ENCODE assay signal across 9 cellular contexts in genomic region chr1:167805041-167805556, GRCh38.
DNase-seq lines count a peak whose midpoint lies in the region; ATAC-seq, FAIRE-seq and TF ChIP-seq lines count a peak whose summit lies in the region.
"Had no signal": no experiment of that assay in that cellular context is flagged by ENCODE, and none has a peak within 500 bp of the region (broad histone marks: within the 10 kb centered on the region; RNA-seq: fewer than 3 reads in every experiment).

No MANE protein-coding gene starts in this region.

- 79% methylated on average over 4 of the region's 4 CpGs for WGBS in A549 (ENCODE audit: missing lambda C conversion rate)

- no peaks in the 10 kb centered on the region for H4K20me1 ChIP-seq in MM.1S (ENCODE audit: insufficient read depth, low read length)

- TF ChIP-seq POLR2A in A549 (IDR thresholded peaks at IDR 0.05; ENCODE audit: low read length), result no peak

- H3K36me3 ChIP-seq in MM.1S (replicated peaks; ENCODE audit: insufficient read depth, low read length), result no peaks in the 10 kb centered on the region

- no peaks in the 10 kb centered on the region for H3K36me3 Mint-ChIP-seq in chondrocyte (ENCODE audit: low read depth)

- no peak overlapping the region for H3K9ac ChIP-seq in MM.1S (ENCODE audit: low read length)

- H3K9me3 Mint-ChIP-seq in chondrocyte (ENCODE audit: low read depth), result no peaks in the 10 kb centered on the region

- POLR2A ChIA-PET in A549 (lab: Yijun Ruan, JAX), result no interaction called here

- DNase-seq in A549 (ENCODE audit: low read depth in 1 of 2, low spot score in 1 of 2) (no peak), MM.1S (peak; percentile 85), chondrocyte (ENCODE audit: low spot score) (no peak), NCI-H2171 treated with DMSO at 0.1 percent for 48 hours (lab: John Stamatoyannopoulos, UW) (no peak), DMS 273 treated with DMSO at 0.1 percent for 48 hours (lab: John Stamatoyannopoulos, UW) (no peak), AG08396 (ENCODE audit: low spot score) (no peak)
- DNase-seq: cerebellar nuclear complex had no signal

- no peak overlapping the region for H3K4me3 Mint-ChIP-seq in chondrocyte (ENCODE audit: unreplicated experiment)

- no peaks in the 10 kb centered on the region for H3K79me2 ChIP-seq in MM.1S (ENCODE audit: low read length)

- H3K27ac Mint-ChIP-seq in chondrocyte (ENCODE audit: unreplicated experiment), result peak overlapping the region; percentile 34

- no peak for ATAC-seq in A549
- ATAC-seq in GM18502 (IDR thresholded peaks at IDR 0.05; ENCODE audit: poor library complexity, unreplicated experiment), result peak; percentile 53
- no peak for ATAC-seq in HG02885 (IDR thresholded peaks at IDR 0.05; ENCODE audit: poor library complexity, unreplicated experiment)

- H3K27me3 Mint-ChIP-seq in chondrocyte (ENCODE audit: low read depth), result no peaks in the 10 kb centered on the region

- TF ChIP-seq RAD21 in A549 (conservative IDR thresholded peaks at IDR 0.05 in 1 of 2, IDR thresholded peaks at IDR 0.05 in 1 of 2), result no peak

- no peak overlapping the region for H3K4me3 ChIP-seq in A549
- no peak overlapping the region for H3K4me3 ChIP-seq in MM.1S (ENCODE audit: low read length)

- TF ChIP-seq EP300 in A549 (IDR thresholded peaks at IDR 0.05), result no peak

- H3K9me3 ChIP-seq in A549 (no peaks in the 10 kb centered on the region), MM.1S (replicated peaks; ENCODE audit: insufficient read depth, low read length) (no peaks in the 10 kb centered on the region)

- H3K4me1 ChIP-seq in A549, result peaks cover 23% of the 10 kb centered on the region
- H3K4me1 ChIP-seq in MM.1S (ENCODE audit: low read length), result peaks cover 15% of the 10 kb centered on the region

- no peak for FAIRE-seq in A549 (lab: Jason Lieb, UNC)

- H3F3A ChIP-seq in MM.1S (ENCODE audit: insufficient read depth, low read length), result 0 out of 2 replicates have a peak, but pooled peaks cover 6% of the 10 kb centered on the region

- TF ChIP-seq CTCF in A549 (IDR thresholded peaks at IDR 0.05), result no peak
- TF ChIP-seq CTCF in MM.1S (IDR thresholded peaks at IDR 0.05; ENCODE audit: low read length), result no peak
- no peak for TF ChIP-seq CTCF in chondrocyte (IDR thresholded peaks at IDR 0.05)

- H3K4me2 ChIP-seq in A549 (peak overlapping the region; percentile 34; the same call in 1 of the 3 replicates), MM.1S (ENCODE audit: low read depth, low read length) (peak overlapping the region; percentile 17)

- H3K4me1 Mint-ChIP-seq in chondrocyte (ENCODE audit: low read depth), result peaks cover 29% of the 10 kb centered on the region

- H2AFZ ChIP-seq in MM.1S (ENCODE audit: low read length), result peak overlapping the region; percentile 47

- H3K27me3 ChIP-seq in MM.1S (replicated peaks; ENCODE audit: insufficient read depth, low read length), result no peaks in the 10 kb centered on the region

- no peaks in the 10 kb centered on the region for H3K9me2 ChIP-seq in MM.1S (replicated peaks; ENCODE audit: insufficient read depth, low read length)

- CTCF ChIA-PET in A549 (lab: Yijun Ruan, JAX), result interaction anchor here (0.8 to 1.4 kb wide), 2 partner anchors 13 to 89 kb away, joined by 3 read pairs; no protein-coding TSS in a partner anchor

- H3K27ac ChIP-seq in A549 (peak overlapping the region; percentile 23 to 49; a peak in 5 of 6 replicates), MM.1S (ENCODE audit: low read length) (peak overlapping the region; percentile 19; the same call in 1 of the 2 replicates)

TF ChIP-seq in A549, 52 proteins besides CTCF, POLR2A, EP300 and RAD21:
- TF ChIP-seq JUN (IDR thresholded peaks at IDR 0.05) (no peak), ELK1 (IDR thresholded peaks at IDR 0.05; ENCODE audit: low read depth, low read length) (no peak), TP53 (CRISPR knock-in tag; IDR thresholded peaks at IDR 0.05) (no peak)
- TF ChIP-seq, protein P1, sequence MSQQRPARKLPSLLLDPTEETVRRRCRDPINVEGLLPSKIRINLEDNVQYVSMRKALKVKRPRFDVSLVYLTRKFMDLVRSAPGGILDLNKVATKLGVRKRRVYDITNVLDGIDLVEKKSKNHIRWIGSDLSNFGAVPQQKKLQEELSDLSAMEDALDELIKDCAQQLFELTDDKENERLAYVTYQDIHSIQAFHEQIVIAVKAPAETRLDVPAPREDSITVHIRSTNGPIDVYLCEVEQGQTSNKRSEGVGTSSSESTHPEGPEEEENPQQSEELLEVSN (IDR thresholded peaks at IDR 0.05; ENCODE audit: borderline replicate concordance, low read depth), result no peak
TF ChIP-seq in A549: peak in this region for 0.
